15 cellular contexts compared by ENCODE assay signal in genomic region chr7:132910657-132911056, GRCh38.
DNase-seq lines count a peak whose midpoint lies in the region; ATAC-seq and TF ChIP-seq lines count a peak whose summit lies in the region.
"Had no signal": no experiment of that assay in that cellular context is flagged by ENCODE, and none has a peak within 500 bp of the region (broad histone marks: within the 10 kb centered on the region; RNA-seq: fewer than 3 reads in every experiment).

No MANE protein-coding gene starts in this region.

- no peak overlapping the region for H3K14ac ChIP-seq in neuronal stem cell (ENCODE audit: low read length)

- H3K4me2 ChIP-seq in neuronal stem cell (ENCODE audit: insufficient read depth, low read length, poor library complexity, severe bottlenecking): no peak overlapping the region
- H3K4me2 ChIP-seq: BLaER1 treated with 17β-estradiol and CSF1 and Interleukin-3, amounts not matched to agents 10 nM and 100 nM had no signal

- H3K4ac ChIP-seq in neuronal stem cell (ENCODE audit: low read length): no peak overlapping the region

- H3K9me3 ChIP-seq in heart right ventricle (no peaks in the 10 kb centered on the region), left ventricle myocardium inferior (replicated peaks) (no peaks in the 10 kb centered on the region), neuronal stem cell (replicated peaks in 1 of 2; ENCODE audit: control insufficient read depth in 2 of 2, insufficient read depth in 1 of 2, low read depth in 1 of 2, low read length in 2 of 2) (no peaks in the 10 kb centered on the region)

- H2BK12ac ChIP-seq in neuronal stem cell (ENCODE audit: low read length): no peak overlapping the region

- H3K18ac ChIP-seq in neuronal stem cell (ENCODE audit: low read length): no peak overlapping the region

- ATAC-seq in heart right ventricle: peak in 5 of 8 donors; percentile 45 to 91 (median 82)
- ATAC-seq: CD8-positive, alpha-beta T cell; HCT116 had no signal

- no peak overlapping the region for H2AFZ ChIP-seq in neuronal stem cell (ENCODE audit: low read length)

- H3K79me1 ChIP-seq in neuronal stem cell (ENCODE audit: low read depth, low read length): no peaks in the 10 kb centered on the region

- no peak overlapping the region for H4K91ac ChIP-seq in neuronal stem cell (ENCODE audit: low read depth, low read length, poor library complexity)

- no peak overlapping the region for H2BK5ac ChIP-seq in neuronal stem cell (ENCODE audit: low read length)

- intact Hi-C loops in heart right ventricle (cut with DNase I): no loop called here
- intact Hi-C loops in left ventricle myocardium inferior (cut with micrococcal nuclease): no loop called here

- H2AK5ac ChIP-seq in neuronal stem cell (ENCODE audit: low read depth, low read length): no peak overlapping the region

- no peak overlapping the region for H4K8ac ChIP-seq in neuronal stem cell (ENCODE audit: low read depth, low read length)

- no peak overlapping the region for H2BK15ac ChIP-seq in neuronal stem cell (ENCODE audit: low read length)

- WGBS in heart right ventricle, 2 donors: 49 to 59% methylated on average over 5 of the region's 5 CpGs
- no CpG with 5 or more reads among the region's 5 CpGs for WGBS in neuronal stem cell (ENCODE audit: extremely low coverage in 2 of 2, insufficient read length in 2 of 2, insufficient replicate concordance in 1 of 2), 2 donors

- peaks cover 0 to 29% (median 5%) of the 10 kb centered on the region in 9 donors for H3K4me1 ChIP-seq in heart right ventricle
- peaks cover 29% of the 10 kb centered on the region for H3K4me1 ChIP-seq in left ventricle myocardium inferior
- peaks cover 10 to 14% of the 10 kb centered on the region in 2 donors for H3K4me1 ChIP-seq in neuronal stem cell (ENCODE audit: control insufficient read depth in 2 of 2, insufficient read depth in 1 of 2, low read depth in 1 of 2, low read length in 2 of 2)
- H3K4me1 ChIP-seq: BLaER1 treated with 17β-estradiol and CSF1 and Interleukin-3, amounts not matched to agents 10 nM and 100 nM had no signal

- H3K9ac ChIP-seq in neuronal stem cell (ENCODE audit: low read depth, low read length, poor library complexity): no peak overlapping the region
- H3K9ac ChIP-seq: BLaER1 treated with 17β-estradiol and CSF1 and Interleukin-3, amounts not matched to agents 10 nM and 100 nM had no signal

- no peak overlapping the region for H2BK120ac ChIP-seq in neuronal stem cell (ENCODE audit: low read depth, low read length)

- H3K36me3 ChIP-seq in heart right ventricle (peaks cover 0 to 10% (median 0%) of the 10 kb centered on the region in 9 donors), left ventricle myocardium inferior (peaks cover 7% of the 10 kb centered on the region), neuronal stem cell (replicated peaks in 1 of 2; ENCODE audit: control insufficient read depth in 2 of 2, insufficient read depth in 2 of 2, low read length in 2 of 2) (peaks cover 1 to 3% of the 10 kb centered on the region in 2 donors)

- TF ChIP-seq CTCF in heart right ventricle (IDR thresholded peaks at IDR 0.05): no peak
- no peak for TF ChIP-seq CTCF in left ventricle myocardium inferior (IDR thresholded peaks at IDR 0.05; ENCODE audit: borderline replicate concordance)
- TF ChIP-seq CTCF in choroid plexus epithelial cell (conservative IDR thresholded peaks at IDR 0.05; ENCODE audit: low read depth, low read length): no peak

- no peak overlapping the region for H3K27ac ChIP-seq in heart right ventricle
- H3K27ac ChIP-seq in left ventricle myocardium inferior (replicated peaks): no peak overlapping the region
- no peak overlapping the region for H3K27ac ChIP-seq in neuronal stem cell (replicated peaks; ENCODE audit: low read length)
- H3K27ac ChIP-seq: BLaER1 treated with 17β-estradiol and CSF1 and Interleukin-3, amounts not matched to agents 10 nM and 100 nM had no signal

- DNase-seq in heart right ventricle (no peak), left ventricle myocardium inferior (no peak), choroid plexus epithelial cell (ENCODE audit: low read depth) (peak; percentile 10), neuronal stem cell (ENCODE audit: low spot score) (no peak), NCI-H524 treated with DMSO at 0.1 percent for 48 hours (lab: John Stamatoyannopoulos, UW) (no peak), activated gamma-delta T cell (lab: John Stamatoyannopoulos, UW) (no peak)
- DNase-seq: Calu3; CD8-positive, alpha-beta T cell; DMS79 treated with DMSO at 0.1 percent for 48 hours; GF-D8; GOT3; H7; HFFc6 had no signal

- H3K4me3 ChIP-seq in heart right ventricle (no peak overlapping the region), left ventricle myocardium inferior (no peak overlapping the region), choroid plexus epithelial cell (ENCODE audit: low read depth, low read length) (no peak overlapping the region), neuronal stem cell (ENCODE audit: low read length in 2 of 2) (no peak overlapping the region)
- H3K4me3 ChIP-seq: BLaER1 treated with 17β-estradiol and CSF1 and Interleukin-3, amounts not matched to agents 10 nM and 100 nM had no signal

- H3K23ac ChIP-seq in neuronal stem cell (ENCODE audit: low read depth, low read length, poor library complexity): peak overlapping the region; percentile 29

- H3K27me3 ChIP-seq in heart right ventricle (no peaks in the 10 kb centered on the region), left ventricle myocardium inferior (ENCODE audit: low read depth) (no peaks in the 10 kb centered on the region), neuronal stem cell (ENCODE audit: control insufficient read depth in 3 of 3, insufficient read depth in 3 of 3, low read depth in 1 of 3, low read length in 3 of 3) (no peaks in the 10 kb centered on the region)
- H3K27me3 ChIP-seq: BLaER1 treated with 17β-estradiol and CSF1 and Interleukin-3, amounts not matched to agents 10 nM and 100 nM had no signal
